In genomic region chr2:101717041-101717817, GRCh38 we compare ENCODE assay signal across 9 cellular contexts. TPM values are rescaled to one million over a fixed set of nuclear protein-coding genes. Genes with fewer than 3 reads are reported as not detected.
DNase-seq lines count a peak whose midpoint lies in the region; ATAC-seq and TF ChIP-seq lines count a peak whose summit lies in the region.
"Had no signal": no experiment of that assay in that cellular context is flagged by ENCODE, and none has a peak within 500 bp of the region (broad histone marks: within the 10 kb centered on the region; RNA-seq: fewer than 3 reads in every experiment).

No MANE protein-coding gene starts in this region.

- no peak overlapping the region for H3K27ac ChIP-seq in endodermal cell (ENCODE audit: low read depth, low read length)
- H3K27ac ChIP-seq in left ventricle myocardium inferior (replicated peaks) = no peak overlapping the region

- H3K4me3 ChIP-seq in GM12865 (ENCODE audit: low read depth, low read length) (no peak overlapping the region), endodermal cell (ENCODE audit: low read length) (no peak overlapping the region), left ventricle myocardium inferior (no peak overlapping the region)
- no peak overlapping the region for H3K4me3 ChIP-seq in Jurkat, Clone E6-1 (ENCODE audit: low read length)

- no peaks in the 10 kb centered on the region for H3K4me1 ChIP-seq in endodermal cell (ENCODE audit: control insufficient read depth, insufficient read depth, low read length)
- peaks cover 90% of the 10 kb centered on the region for H3K4me1 ChIP-seq in left ventricle myocardium inferior

- H3K9me3 Mint-ChIP-seq in endodermal cell = no peaks in the 10 kb centered on the region

- peak; percentile 67 for ATAC-seq in GM21515 (IDR thresholded peaks at IDR 0.05; ENCODE audit: unreplicated experiment)
- ATAC-seq in HG02970 (IDR thresholded peaks at IDR 0.05; ENCODE audit: low FRiP score, unreplicated experiment) = no peak

- no peaks in the 10 kb centered on the region for H3K27me3 ChIP-seq in endodermal cell (ENCODE audit: control insufficient read depth, insufficient read depth, low read length, poor library complexity, severe bottlenecking)
- H3K27me3 ChIP-seq in left ventricle myocardium inferior (ENCODE audit: low read depth) = no peaks in the 10 kb centered on the region

- TF ChIP-seq CTCF in GM12865 (IDR thresholded peaks at IDR 0.05; ENCODE audit: insufficient read depth, low read depth, low read length, missing control alignments) = no peak
- TF ChIP-seq CTCF in endodermal cell (conservative IDR thresholded peaks at IDR 0.05) = no peak
- no peak for TF ChIP-seq CTCF in left ventricle myocardium inferior (IDR thresholded peaks at IDR 0.05; ENCODE audit: borderline replicate concordance)

- no peaks in the 10 kb centered on the region for H3K9me3 ChIP-seq in endodermal cell (ENCODE audit: control insufficient read depth, low read length)
- H3K9me3 ChIP-seq in left ventricle myocardium inferior (replicated peaks) = no peaks in the 10 kb centered on the region

- no peaks in the 10 kb centered on the region for H3K27me3 Mint-ChIP-seq in endodermal cell (ENCODE audit: insufficient read depth)

- intact Hi-C loops in left ventricle myocardium inferior (cut with micrococcal nuclease) = no loop called here

- WGBS in endodermal cell (ENCODE audit: insufficient coverage in 1 of 2, insufficient read length in 1 of 2), 2 experiments = 89 to 90% methylated on average over 4 to 9 of the region's 9 CpGs

- no peak overlapping the region for H3K27ac Mint-ChIP-seq in endodermal cell

- peaks cover 13% of the 10 kb centered on the region for H3K36me3 Mint-ChIP-seq in endodermal cell (ENCODE audit: low read depth)

- H3K4me3 Mint-ChIP-seq in endodermal cell = no peak overlapping the region

- no peak overlapping the region for H3K9ac ChIP-seq in endodermal cell (ENCODE audit: extremely low read depth, low read length, poor library complexity, severe bottlenecking)

- DNase-seq in GM12865 (ENCODE audit: low read depth) = peak; percentile 74
- peak; percentile 73 for DNase-seq in Jurkat, Clone E6-1 (ENCODE audit: low read depth, low spot score)
- peak; percentile 60 for DNase-seq in endodermal cell
- no peak for DNase-seq in left ventricle myocardium inferior
- no peak for DNase-seq in HK-2 (ENCODE audit: unreplicated experiment)
- no peak for DNase-seq in dermis blood vessel endothelial cell
- DNase-seq: NCI-H2081 treated with DMSO at 0.1 percent for 48 hours had no signal

- H3K4me1 Mint-ChIP-seq in endodermal cell = peaks cover 26% of the 10 kb centered on the region

- H3K36me3 ChIP-seq in endodermal cell (ENCODE audit: control insufficient read depth, insufficient read depth, low read length) (peaks cover 15% of the 10 kb centered on the region), left ventricle myocardium inferior (no peaks in the 10 kb centered on the region)

RNA-seq across cellular contexts. Expression of gene MAP4K4, which starts 19.7 kb away (rescaled TPM):
- 143 TPM for polyA plus RNA-seq in Jurkat, Clone E6-1 (2012; ENCODE audit: insufficient read depth, insufficient read length)
- total RNA-seq in endodermal cell (100 to 1,000 TPM; 130 to 142 TPM), left ventricle myocardium inferior (102 TPM), dermis blood vessel endothelial cell (192 and 255 TPM in 2 replicates)
- 156 TPM for polyA plus RNA-seq in endodermal cell (2013, experiment 1 of 2)
- 139 TPM for polyA plus RNA-seq in endodermal cell (2013, experiment 2 of 2)

Comparison
In these comparisons a context has a peak if more than half of its experiments do, and no peak if none do; other contexts are left out.
1. DNase-seq: peak in GM12865 (single experiment), Jurkat, Clone E6-1 (single experiment) and endodermal cell (single experiment); none in left ventricle myocardium inferior (single experiment), HK-2 (single experiment) and dermis blood vessel endothelial cell (single experiment).